ENCODE assay signal across 8 cellular contexts in the genomic region with DNA sequence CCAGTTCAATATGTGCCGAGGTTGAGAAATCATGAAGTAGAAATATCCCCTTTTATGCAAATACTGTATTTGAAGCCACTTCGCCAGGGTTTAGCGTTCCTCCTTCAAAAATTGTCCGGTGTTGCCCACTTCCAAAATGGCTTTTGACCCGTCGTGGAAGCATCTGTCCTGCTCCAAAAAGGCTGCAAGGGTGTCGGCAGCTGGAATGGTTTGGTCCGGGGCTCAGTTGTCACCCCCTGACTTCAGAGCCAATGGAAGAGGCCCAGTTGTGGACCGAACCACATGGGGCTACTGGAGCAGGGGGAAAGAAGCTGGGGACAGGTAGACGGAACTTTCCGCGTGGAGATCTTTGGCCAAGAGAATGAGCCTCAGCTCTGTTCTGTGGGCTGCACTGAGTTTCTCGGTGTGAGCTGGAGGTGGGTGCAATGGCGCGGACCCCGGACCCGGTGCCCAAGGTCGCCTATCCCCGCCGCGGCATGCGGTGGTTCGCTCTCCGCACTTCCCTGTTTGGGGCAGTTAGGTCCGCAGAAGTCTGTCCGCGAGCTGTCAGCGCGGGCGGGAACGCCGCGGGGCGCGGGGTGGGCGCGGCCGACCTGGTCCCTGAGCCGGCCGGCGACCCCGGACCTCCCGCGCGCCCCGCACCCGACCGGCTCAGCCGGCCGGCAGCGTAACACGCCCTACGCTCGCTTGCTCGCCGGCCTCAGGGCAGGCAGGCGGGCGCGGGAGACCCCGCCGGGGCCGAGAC. TPM values are rescaled to one million over a fixed set of nuclear protein-coding genes. Genes with fewer than 3 reads are reported as not detected.
DNase-seq lines count a peak whose midpoint lies in the region; ATAC-seq, FAIRE-seq and TF ChIP-seq lines count a peak whose summit lies in the region.

A gene (plus strand): TSS at position 527 of the 745 bp plus-strand sequence. CDS start 259 bp downstream, outside the sequence.

- TF ChIP-seq CTCF in astrocyte of the cerebellum (IDR thresholded peaks at IDR 0.05; ENCODE audit: low read depth, low read length, missing control alignments) (no peak), vagina (IDR thresholded peaks at IDR 0.05) (no peak)

- H3K4me1 ChIP-seq in rectal smooth muscle tissue (ENCODE audit: control insufficient read depth, insufficient read depth, low read length) (peaks cover 5% of the 10 kb centered on the region), vagina (peaks cover 68% of the 10 kb centered on the region)

- ATAC-seq in HG02970 (IDR thresholded peaks at IDR 0.05; ENCODE audit: low FRiP score, unreplicated experiment): peak; percentile 39

- H3K9me3 ChIP-seq in vagina: no peaks in the 10 kb centered on the region

- peak within 1 kb of the TSS; percentile 79 for H3K4me3 ChIP-seq in astrocyte of the cerebellum (ENCODE audit: low read depth, low read length)
- H3K4me3 ChIP-seq in rectal smooth muscle tissue (ENCODE audit: low read length): peak within 1 kb of the TSS; percentile 79
- H3K4me3 ChIP-seq in vagina: peak within 1 kb of the TSS; percentile 99 to 100

- peak; percentile 90 for FAIRE-seq in GM12891 (lab: Jason Lieb, UNC)

- H3K27ac ChIP-seq in rectal smooth muscle tissue (ENCODE audit: low read depth, low read length) (peak within 1 kb of the TSS; percentile 86), vagina (peak within 1 kb of the TSS; percentile 82)

- H3K27me3 ChIP-seq in rectal smooth muscle tissue (ENCODE audit: control insufficient read depth, insufficient read depth, low read length): no peaks in the 10 kb centered on the region
- H3K27me3 ChIP-seq in vagina: no peaks in the 10 kb centered on the region

- TF ChIP-seq POLR2A in GM12891 (IDR thresholded peaks at IDR 0.05; ENCODE audit: low read depth, low read length) (peak; percentile 93), vagina (IDR thresholded peaks at IDR 0.05) (peak in 1 of 2 donors; percentile 55)

- peak within 1 kb of the TSS; percentile 45 for H3K9ac ChIP-seq in rectal smooth muscle tissue (ENCODE audit: low read length)

- DNase-seq in GM12891 (ENCODE audit: insufficient read length, low spot score): peak; percentile 71
- DNase-seq in NCI-H2081 (lab: John Stamatoyannopoulos, UW): peak; percentile 86 to 93
- DNase-seq in T-helper 9 cell: peak; percentile 73
- DNase-seq in astrocyte of the cerebellum (ENCODE audit: low read depth): peak; percentile 89
- peak; percentile 94 for DNase-seq in hepatic stellate cell (ENCODE audit: low spot score)
- DNase-seq in vagina (ENCODE audit: extremely low spot score in 2 of 2): peak in 1 of 2 donors; percentile 93

- intact Hi-C loops in vagina (cut with DNase I): no loop called here

- H3K36me3 ChIP-seq in rectal smooth muscle tissue (ENCODE audit: control insufficient read depth, insufficient read depth, low read length): no peaks in the 10 kb centered on the region
- no peaks in the 10 kb centered on the region for H3K36me3 ChIP-seq in vagina

- in situ Hi-C loops in astrocyte of the cerebellum (cut with HindIII; ENCODE audit: low sequenced_read_pairs): loop anchor here (5.0 kb wide), 1 partner anchor 37 kb away; no protein-coding TSS in a partner anchor

TF ChIP-seq in GM12891, 5 proteins besides CTCF, POLR2A, EP300 and RAD21:
- peak; percentile 83; the same call in 1 of the 2 replicates for TF ChIP-seq POLR2AphosphoS5 (IDR thresholded peaks at IDR 0.05; ENCODE audit: low read depth, low read length)
- peak; percentile 92 for TF ChIP-seq SPI1 (IDR thresholded peaks at IDR 0.05; ENCODE audit: low read depth, low read length)
- peak; percentile 96 for TF ChIP-seq TAF1 (IDR thresholded peaks at IDR 0.05; ENCODE audit: low read depth, low read length)
- TF ChIP-seq POU2F2 (IDR thresholded peaks at IDR 0.05; ENCODE audit: low read depth, low read length): peak; percentile 30
- TF ChIP-seq PAX5 (IDR thresholded peaks at IDR 0.05; ENCODE audit: insufficient read depth, low read length, severe bottlenecking): peak; percentile 6

RNA-seq across cellular contexts. Expression of the gene that starts here (rescaled TPM):
- 37.8 TPM for polyA plus RNA-seq in GM12891 (2012; ENCODE audit: low read depth, missing spikeins)
- 108 TPM for total RNA-seq in vagina
